Comparison of ENCODE assay signal across 8 cellular contexts in the genomic region with DNA sequence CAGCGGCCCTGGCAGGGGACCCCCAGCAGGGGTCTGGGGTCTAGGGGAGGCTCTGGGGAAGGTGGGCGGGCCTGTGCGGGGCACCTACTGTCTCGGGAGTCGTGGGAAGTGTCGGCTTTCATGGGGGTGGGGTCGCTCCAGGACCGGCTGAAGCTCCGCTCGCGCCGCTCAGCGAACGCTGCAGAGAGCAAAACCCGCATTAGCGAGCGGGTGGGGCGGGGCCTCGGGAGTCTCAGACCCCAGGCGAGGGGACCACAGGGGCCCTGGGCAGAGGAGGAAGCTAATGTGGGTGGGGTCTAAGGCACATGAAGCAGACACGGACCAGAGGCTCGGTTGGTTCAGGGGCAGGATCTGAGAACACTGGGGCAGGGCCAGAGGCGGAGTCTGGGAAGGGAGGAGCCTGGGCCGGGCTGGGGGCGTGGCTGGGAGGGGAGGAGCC. TPM values are rescaled to one million over a fixed set of nuclear protein-coding genes. Genes with fewer than 3 reads are reported as not detected.
DNase-seq lines count a peak whose midpoint lies in the region; ATAC-seq, FAIRE-seq and TF ChIP-seq lines count a peak whose summit lies in the region.

No MANE protein-coding gene starts in this region.

- no peak for TF ChIP-seq EP300 in K562 (IDR thresholded peaks at IDR 0.05; ENCODE audit: low read length)

- intact Hi-C loops in K562 (cut with micrococcal nuclease): no loop called here

- CTCF ChIA-PET in K562 (lab: Yijun Ruan, JAX; ENCODE audit: low intra/inter-chr PET ratio): no interaction called here

- H2AFZ ChIP-seq in K562 (ENCODE audit: low read depth, low read length): no peak overlapping the region

- 0 out of 2 replicates have a peak, but pooled peaks have one; percentile 28 for TF ChIP-seq POLR2A in K562 (conservative IDR thresholded peaks at IDR 0.05)

- in situ Hi-C loops in K562 (cut with MboI): no loop called here

- no TSS peak for BruUV-seq in K562 (replicated peaks; lab: Mats Ljungman, UMichigan)

- POLR2A ChIA-PET in K562 (lab: Yijun Ruan, JAX): interaction anchor here (0.6 to 1.2 kb wide), 3 partner anchors 9 to 561 kb away, joined by 3 to 4 read pairs (median 4); no protein-coding TSS in a partner anchor

- peak; percentile 11 for FAIRE-seq in K562 (lab: Jason Lieb, UNC)
- FAIRE-seq in small intestine (lab: Jason Lieb, UNC): no peak

- H3K4me3 ChIP-seq in K562 (peak overlapping the region; percentile 29), iPS DF 6.9 (ENCODE audit: low read length) (peak overlapping the region; percentile 19; the same call in 1 of the 2 replicates), small intestine (ENCODE audit: low read depth in 1 of 2, low read length in 2 of 2) (peak overlapping the region in 1 of 2 donors; percentile 39)

- peak overlapping the region; percentile 58 for H3K4me2 ChIP-seq in K562 (ENCODE audit: insufficient read depth, low read length)

- peaks cover 9% of the 10 kb centered on the region for H3K79me2 ChIP-seq in K562 (ENCODE audit: control insufficient read depth, insufficient read depth, low read length)

- H3K9ac ChIP-seq in K562 (ENCODE audit: insufficient read depth in 1 of 2, low read depth in 2 of 2, low read length in 2 of 2): peak overlapping the region; percentile 20 to 84; a peak in 3 of 4 replicates

- no peaks in the 10 kb centered on the region for H3K9me3 ChIP-seq in K562 (replicated peaks; ENCODE audit: control insufficient read depth, insufficient read depth, low read depth, low read length)
- no peaks in the 10 kb centered on the region for H3K9me3 ChIP-seq in iPS DF 6.9 (ENCODE audit: control insufficient read depth, insufficient read depth, low read length)
- H3K9me3 ChIP-seq in small intestine (ENCODE audit: control insufficient read depth, low read depth): no peaks in the 10 kb centered on the region

- ATAC-seq in HG02973 (IDR thresholded peaks at IDR 0.05; ENCODE audit: unreplicated experiment) (peak; percentile 49), K562 (peak; percentile 91)

- H3K27ac ChIP-seq in K562 (ENCODE audit: extremely low read depth, low read depth, low read length) (peak overlapping the region; percentile 43; the same call in 1 of the 3 replicates), iPS DF 6.9 (ENCODE audit: low read length) (no peak overlapping the region), small intestine (ENCODE audit: low read depth in 1 of 2, low read length in 1 of 2) (no peak overlapping the region)

- no peak for TF ChIP-seq RAD21 in K562 (CRISPR knock-in tag; conservative IDR thresholded peaks at IDR 0.05 in 1 of 2, IDR thresholded peaks at IDR 0.05 in 1 of 2)

- TF ChIP-seq CTCF in K562 (IDR thresholded peaks at IDR 0.05 in 2 of 3, conservative IDR thresholded peaks at IDR 0.05 in 1 of 3; ENCODE audit: insufficient read depth in 2 of 3, low read depth in 1 of 3, low read length in 3 of 3): no peak

- 18% methylated on average over 14 of the region's 25 CpGs for WGBS in K562 (ENCODE audit: insufficient coverage, low coverage, missing lambda C conversion rate)
- no CpG with 5 or more reads among the region's 25 CpGs for WGBS in iPS DF 6.9 (ENCODE audit: insufficient coverage, insufficient read length)
- 21 to 40% (median 35%) methylated on average over 22 to 25 of the region's 25 CpGs for WGBS in small intestine, 3 donors

- no peaks in the 10 kb centered on the region for H4K20me1 ChIP-seq in K562 (replicated peaks; ENCODE audit: control insufficient read depth, insufficient read depth, low read length)

- H3K9me1 ChIP-seq in K562 (ENCODE audit: control insufficient read depth, insufficient read depth, low read length): no peaks in the 10 kb centered on the region

- H3K36me3 ChIP-seq in K562 (ENCODE audit: control insufficient read depth, insufficient read depth, low read length) (peaks cover 72% of the 10 kb centered on the region), iPS DF 6.9 (ENCODE audit: control insufficient read depth, insufficient read depth, low read length) (peaks cover 18% of the 10 kb centered on the region), small intestine (ENCODE audit: control insufficient read depth in 2 of 2, insufficient read depth in 2 of 2, low read length in 2 of 2) (peaks cover 0 to 6% of the 10 kb centered on the region in 2 donors)

- H3K4me1 ChIP-seq in K562 (replicated peaks in 1 of 2; ENCODE audit: control insufficient read depth in 2 of 2, insufficient read depth in 2 of 2, low read length in 2 of 2): peaks cover 7 to 88% of the 10 kb centered on the region in 2 experiments
- H3K4me1 ChIP-seq in iPS DF 6.9 (ENCODE audit: control insufficient read depth, insufficient read depth, low read length): peaks cover 14% of the 10 kb centered on the region
- H3K4me1 ChIP-seq in small intestine (ENCODE audit: control insufficient read depth in 2 of 2, insufficient read depth in 1 of 2, low read depth in 1 of 2, low read length in 1 of 2): peaks cover 6% of the 10 kb centered on the region in 2 donors

- peak; percentile 71 for DNase-seq in COLO829 (ENCODE audit: low spot score)
- DNase-seq in T-helper 1 cell: peak; percentile 34 to 68 (median 52)
- DNase-seq in K562 (ENCODE audit: extremely low read depth in 1 of 4, low spot score in 3 of 4): peak; percentile 72 to 90 (median 82)
- no peak for DNase-seq in iPS DF 6.9 (ENCODE audit: low read depth, low spot score)
- DNase-seq in small intestine: peak; percentile 79
- DNase-seq in NK-92 (lab: John Stamatoyannopoulos, UW; ENCODE audit: unreplicated experiment): no peak
- no peak for DNase-seq in NK-92 treated with Interleukin-12 subunit alpha and Interleukin-12 subunit beta, amount 100 ng/mL, for 24 hours (lab: John Stamatoyannopoulos, UW)

- H3K27me3 ChIP-seq in K562 (ENCODE audit: control insufficient read depth in 2 of 2, insufficient read depth in 2 of 2, low read length in 2 of 2) (no peaks in the 10 kb centered on the region), iPS DF 6.9 (ENCODE audit: control insufficient read depth, insufficient read depth, low read length) (no peaks in the 10 kb centered on the region), small intestine (ENCODE audit: control insufficient read depth in 2 of 2, insufficient read depth in 2 of 2, low read length in 2 of 2) (no peaks in the 10 kb centered on the region)

RNA-seq across cellular contexts. Expression of a gene that starts 5.5 kb away (rescaled TPM):
- total RNA-seq in K562 (2011; cell fraction: chromatin; rRNA removed; ENCODE audit: low replicate concordance): 47.6 and 128 TPM in 2 replicates
- 87.2 and 93.1 TPM in 2 replicates for total RNA-seq in K562 (2011; cell fraction: nucleolus; rRNA removed)
- 47.3 and 58.7 TPM in 2 replicates for total RNA-seq in K562 (2011; cell fraction: nucleoplasm; rRNA removed)
- total RNA-seq in K562 (2014; rRNA removed) (49.2 and 60.0 TPM in 2 replicates), K562 (2014; rRNA removed; fragmentation: Illumina TruSeq; extraction: Trizol) (24.4 and 29.3 TPM in 2 replicates), K562 (2015; rRNA removed; fragmentation: Illumina TruSeq; extraction: Trizol) (28.2 and 29.1 TPM in 2 replicates), K562 (2021) (72.0 and 74.5 TPM in 2 replicates)
- polyA plus RNA-seq in K562 (2011; rRNA removed) (44.9 and 71.8 TPM in 2 replicates), K562 (2014; fragmentation: Illumina TruSeq; extraction: Trizol) (26.4 and 44.1 TPM in 2 replicates), K562 (2014; fragmentation: Nextera tagmentation; extraction: Ambion mirVana) (under 1 TPM; 0.20 to 0.42 TPM), K562 (2014; rRNA removed) (76.3 and 82.7 TPM in 2 replicates), small intestine (10 to 100 TPM; 34.0 to 76.9 (median 57.3) TPM)
- polyA plus RNA-seq in K562 (2011; cell fraction: cytosol; rRNA removed): 59.2 and 114 TPM in 2 replicates
- polyA plus RNA-seq in K562 (2011; cell fraction: nucleus; rRNA removed): 244 and 400 TPM in 2 replicates
- 38.5 and 48.2 TPM in 2 replicates for polyA plus RNA-seq in K562 (2012)
- 25.2 and 31.9 TPM in 2 replicates for polyA minus RNA-seq in K562 (2011; rRNA and poly(A)+ RNA removed)
- polyA minus RNA-seq in K562 (2011; cell fraction: cytosol; rRNA and poly(A)+ RNA removed): 37.7 and 44.3 TPM in 2 replicates
- polyA minus RNA-seq in K562 (2011; cell fraction: nucleus; rRNA and poly(A)+ RNA removed): 47.9 and 59.5 TPM in 2 replicates

RNA-seq across cellular contexts. Expression of a gene that starts 12.5 kb away (rescaled TPM):
- total RNA-seq in K562 (2011; cell fraction: chromatin; rRNA removed; ENCODE audit: low replicate concordance): 0.23 and 0.67 TPM in 2 replicates
- total RNA-seq in K562 (2011; cell fraction: nucleolus; rRNA removed): 0.50 and 0.53 TPM in 2 replicates
- 0.22 TPM in 1 of 2 replicates, not detected in the other for total RNA-seq in K562 (2011; cell fraction: nucleoplasm; rRNA removed)
- total RNA-seq in K562 (2014; rRNA removed) (0.16 and 0.27 TPM in 2 replicates), K562 (2014; rRNA removed; fragmentation: Illumina TruSeq; extraction: Trizol) (not detected in 2 replicates), K562 (2015; rRNA removed; fragmentation: Illumina TruSeq; extraction: Trizol) (0.08 TPM in 1 of 2 replicates, not detected in the other), K562 (2021) (0.13 and 0.18 TPM in 2 replicates)
- polyA plus RNA-seq in K562 (2011; rRNA removed) (0.06 and 0.11 TPM in 2 replicates), K562 (2014; fragmentation: Illumina TruSeq; extraction: Trizol) (0.07 TPM in 1 of 2 replicates, not detected in the other), K562 (2014; fragmentation: Nextera tagmentation; extraction: Ambion mirVana) (not detected), K562 (2014; rRNA removed) (0.20 TPM in 1 of 2 replicates, not detected in the other), small intestine (10 to 100 TPM; 15.9 to 85.4 (median 62.8) TPM)
- polyA plus RNA-seq in K562 (2011; cell fraction: cytosol; rRNA removed): 0.04 and 0.27 TPM in 2 replicates
- polyA plus RNA-seq in K562 (2011; cell fraction: nucleus; rRNA removed): 0.63 and 1.0 TPM in 2 replicates
- 0.12 and 0.16 TPM in 2 replicates for polyA plus RNA-seq in K562 (2012)
- not detected in 2 replicates for polyA minus RNA-seq in K562 (2011; rRNA and poly(A)+ RNA removed)
- not detected in 2 replicates for polyA minus RNA-seq in K562 (2011; cell fraction: cytosol; rRNA and poly(A)+ RNA removed)
- polyA minus RNA-seq in K562 (2011; cell fraction: nucleus; rRNA and poly(A)+ RNA removed): 0.13 and 0.22 TPM in 2 replicates

RNA-seq across cellular contexts. Expression of a gene that starts 30.5 kb away (rescaled TPM):
- 0.25 and 0.97 TPM in 2 replicates for total RNA-seq in K562 (2011; cell fraction: chromatin; rRNA removed; ENCODE audit: low replicate concordance)
- 1.6 and 1.8 TPM in 2 replicates for total RNA-seq in K562 (2011; cell fraction: nucleolus; rRNA removed)
- total RNA-seq in K562 (2011; cell fraction: nucleoplasm; rRNA removed): 0.69 and 0.88 TPM in 2 replicates
- 0.33 and 0.50 TPM in 2 replicates for total RNA-seq in K562 (2014; rRNA removed)
- total RNA-seq in K562 (2014; rRNA removed; fragmentation: Illumina TruSeq; extraction: Trizol): not detected in 2 replicates
- 0.07 TPM in 1 of 2 replicates, not detected in the other for total RNA-seq in K562 (2015; rRNA removed; fragmentation: Illumina TruSeq; extraction: Trizol)
- 0.63 and 1.2 TPM in 2 replicates for total RNA-seq in K562 (2021)
- 0.11 and 0.22 TPM in 2 replicates for polyA plus RNA-seq in K562 (2011; rRNA removed)
- polyA plus RNA-seq in K562 (2011; cell fraction: cytosol; rRNA removed): 0.13 and 0.36 TPM in 2 replicates
- 2.8 and 4.7 TPM in 2 replicates for polyA plus RNA-seq in K562 (2011; cell fraction: nucleus; rRNA removed)
- 0.34 and 2.4 TPM in 2 replicates for polyA plus RNA-seq in K562 (2012)
- polyA plus RNA-seq in K562 (2014; fragmentation: Illumina TruSeq; extraction: Trizol): not detected in 2 replicates
- not detected for polyA plus RNA-seq in K562 (2014; fragmentation: Nextera tagmentation; extraction: Ambion mirVana)
- polyA plus RNA-seq in K562 (2014; rRNA removed): 0.20 and 0.50 TPM in 2 replicates
- polyA minus RNA-seq in K562 (2011; rRNA and poly(A)+ RNA removed): not detected in 2 replicates
- not detected in 2 replicates for polyA minus RNA-seq in K562 (2011; cell fraction: cytosol; rRNA and poly(A)+ RNA removed)
- 0.81 and 1.00 TPM in 2 replicates for polyA minus RNA-seq in K562 (2011; cell fraction: nucleus; rRNA and poly(A)+ RNA removed)
- polyA plus RNA-seq in small intestine: 10 to 100 TPM in 2 of 3 donors, 1 to 10 TPM in 1; 8.0 to 38.0 (median 24.9) TPM

RNA-seq across cellular contexts. Expression of a gene that starts 30.7 kb away (rescaled TPM):
- 17.3 and 38.8 TPM in 2 replicates for total RNA-seq in K562 (2011; cell fraction: chromatin; rRNA removed; ENCODE audit: low replicate concordance)
- 26.5 and 29.7 TPM in 2 replicates for total RNA-seq in K562 (2011; cell fraction: nucleolus; rRNA removed)
- 17.2 and 17.5 TPM in 2 replicates for total RNA-seq in K562 (2011; cell fraction: nucleoplasm; rRNA removed)
- total RNA-seq in K562 (2014; rRNA removed) (6.5 and 6.7 TPM in 2 replicates), K562 (2014; rRNA removed; fragmentation: Illumina TruSeq; extraction: Trizol) (1.3 and 1.5 TPM in 2 replicates), K562 (2015; rRNA removed; fragmentation: Illumina TruSeq; extraction: Trizol) (3.3 and 3.4 TPM in 2 replicates), K562 (2021) (11.7 and 12.5 TPM in 2 replicates)
- polyA plus RNA-seq in K562 (2011; rRNA removed) (3.9 and 8.0 TPM in 2 replicates), K562 (2014; fragmentation: Illumina TruSeq; extraction: Trizol) (5.6 and 8.5 TPM in 2 replicates), K562 (2014; fragmentation: Nextera tagmentation; extraction: Ambion mirVana) (under 1 TPM; 0.29 to 0.35 TPM), K562 (2014; rRNA removed) (8.6 and 10.2 TPM in 2 replicates), small intestine (10 to 100 TPM; 15.0 to 36.2 (median 28.6) TPM)
- 5.1 and 8.7 TPM in 2 replicates for polyA plus RNA-seq in K562 (2011; cell fraction: cytosol; rRNA removed)
- 60.2 and 73.6 TPM in 2 replicates for polyA plus RNA-seq in K562 (2011; cell fraction: nucleus; rRNA removed)
- polyA plus RNA-seq in K562 (2012): 7.9 and 18.3 TPM in 2 replicates
- 2.0 and 3.0 TPM in 2 replicates for polyA minus RNA-seq in K562 (2011; rRNA and poly(A)+ RNA removed)
- polyA minus RNA-seq in K562 (2011; cell fraction: cytosol; rRNA and poly(A)+ RNA removed): 2.3 and 5.6 TPM in 2 replicates
- polyA minus RNA-seq in K562 (2011; cell fraction: nucleus; rRNA and poly(A)+ RNA removed): 6.2 and 8.9 TPM in 2 replicates

Comparison
In these comparisons a context has a peak if more than half of its experiments do, and no peak if none do; other contexts are left out.
1. DNase-seq: peak in COLO829 (single experiment), T-helper 1 cell (5 of 5), K562 (4 of 4) and small intestine (single experiment); none in iPS DF 6.9 (single experiment), NK-92 (single experiment) and NK-92 treated with Interleukin-12 subunit alpha and Interleukin-12 subunit beta, amount 100 ng/mL, for 24 hours (single experiment).
2. RNA of a gene that starts 12.5 kb away (polyA plus RNA-seq): 15.9 to 85.4 TPM in small intestine; 0.04 to 1.0 TPM in K562; every median in the first group is over 4 times any median in the second.